ENCODE assay signal across 7 cellular contexts in genomic region chr18:3261393-3262233, GRCh38. TPM values are rescaled to one million over a fixed set of nuclear protein-coding genes. Genes with fewer than 3 reads are reported as not detected.
A peak's percentile ranks its signal among the peaks of the same experiment; 100 is the strongest.
DNase-seq lines count a peak whose midpoint lies in the region; ATAC-seq and TF ChIP-seq lines count a peak whose summit lies in the region.

Gene MYL12B, plus strand, starts transcription at chr18:3262133. Its CDS starts 10,766 bp downstream, at chr18:3272899.

- DNase-seq in GM13976 (ENCODE audit: low spot score) (peak; percentile 86), NCI-H1048 (lab: John Stamatoyannopoulos, UW) (peak; percentile 49), T-helper 9 cell (peak; percentile 76), astrocyte of the cerebellum (ENCODE audit: low read depth) (no peak), hypothalamus (lab: John Stamatoyannopoulos, UW) (peak; percentile 23 to 93 (median 71)), sciatic nerve (ENCODE audit: low spot score) (peak; percentile 89)

- ATAC-seq in HG02571 (IDR thresholded peaks at IDR 0.05; ENCODE audit: unreplicated experiment) (peak; percentile 82), sciatic nerve (peak; percentile 93)

- TF ChIP-seq CTCF in GM13976 (IDR thresholded peaks at IDR 0.05; ENCODE audit: borderline replicate concordance, control extremely low read depth, extremely low read depth, insufficient read depth, missing control alignments): no peak
- peak; percentile 6 for TF ChIP-seq CTCF in astrocyte of the cerebellum (IDR thresholded peaks at IDR 0.05; ENCODE audit: low read depth, low read length, missing control alignments)

- in situ Hi-C loops in GM13976 (cut with MboI; ENCODE audit: low sequenced_read_pairs, unreplicated experiment) (no loop called here), astrocyte of the cerebellum (cut with HindIII; ENCODE audit: low sequenced_read_pairs) (no loop called here)

- peak within 1 kb of the TSS; percentile 73 for H3K4me3 ChIP-seq in astrocyte of the cerebellum (ENCODE audit: low read depth, low read length)

- intact Hi-C loops in sciatic nerve (cut with DNase I): no loop called here

RNA-seq across cellular contexts. Expression of gene MYL12B, which starts in this region (rescaled TPM):
- 275 TPM for total RNA-seq in sciatic nerve
